In the genomic region with DNA sequence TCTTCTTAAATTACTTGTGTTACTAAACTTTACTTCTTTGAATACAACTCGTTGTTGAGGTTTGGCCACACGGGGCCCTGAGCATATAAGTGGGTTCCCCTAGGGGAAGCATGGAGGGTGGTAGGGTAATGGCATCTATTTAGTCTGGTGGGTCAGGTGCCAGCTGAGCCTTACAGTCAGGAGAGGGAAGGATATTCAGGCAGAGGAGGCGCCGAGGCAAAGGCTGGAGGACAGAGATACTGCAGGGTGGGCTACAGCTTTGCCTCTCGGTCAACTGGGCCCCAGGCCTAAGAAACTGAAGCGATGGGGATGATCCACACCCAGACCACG, we compare ENCODE assay signal across 1 cellular context.
TF ChIP-seq lines count a peak whose summit lies in the region.

No MANE protein-coding gene starts in this region.

TF ChIP-seq in endothelial cell of umbilical vein, 7 proteins besides CTCF, POLR2A, EP300 and RAD21 (continued from another document):
- TF ChIP-seq MAX (IDR thresholded peaks at IDR 0.05; ENCODE audit: insufficient read depth, insufficient read length): no peak
TF ChIP-seq in endothelial cell of umbilical vein: peak in this region for 0.
